In genomic region chr7:140212100-140212881, GRCh38 we compare ENCODE assay signal across 1 cellular context.
TF ChIP-seq lines count a peak whose summit lies in the region.

No MANE protein-coding gene starts in this region.

TF ChIP-seq in HepG2, 621 proteins besides CTCF, POLR2A, EP300 and RAD21 (continued from another document):
- TF ChIP-seq, protein P1, sequence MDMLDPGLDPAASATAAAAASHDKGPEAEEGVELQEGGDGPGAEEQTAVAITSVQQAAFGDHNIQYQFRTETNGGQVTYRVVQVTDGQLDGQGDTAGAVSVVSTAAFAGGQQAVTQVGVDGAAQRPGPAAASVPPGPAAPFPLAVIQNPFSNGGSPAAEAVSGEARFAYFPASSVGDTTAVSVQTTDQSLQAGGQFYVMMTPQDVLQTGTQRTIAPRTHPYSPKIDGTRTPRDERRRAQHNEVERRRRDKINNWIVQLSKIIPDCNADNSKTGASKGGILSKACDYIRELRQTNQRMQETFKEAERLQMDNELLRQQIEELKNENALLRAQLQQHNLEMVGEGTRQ (IDR thresholded peaks at IDR 0.05; ENCODE audit: low read depth, low read length): no peak
- TF ChIP-seq, protein P1 (CRISPR knock-in tag; IDR thresholded peaks at IDR 0.05; ENCODE audit: borderline replicate concordance): no peak
- TF ChIP-seq ZNF720 (CRISPR knock-in tag; IDR thresholded peaks at IDR 0.05): no peak
- no peak for TF ChIP-seq SP5 (CRISPR knock-in tag; IDR thresholded peaks at IDR 0.05; ENCODE audit: borderline replicate concordance, low read depth)
- TF ChIP-seq MAZ (IDR thresholded peaks at IDR 0.05; ENCODE audit: borderline replicate concordance, low read depth, low read length): no peak
- TF ChIP-seq MAZ (CRISPR knock-in tag; IDR thresholded peaks at IDR 0.05; ENCODE audit: low read depth): no peak
- no peak for TF ChIP-seq ZNF772 (CRISPR knock-in tag; IDR thresholded peaks at IDR 0.05)
- TF ChIP-seq FOSL2 (CRISPR knock-in tag; IDR thresholded peaks at IDR 0.05): peak; percentile 32
- no peak for TF ChIP-seq YEATS4 (CRISPR knock-in tag; IDR thresholded peaks at IDR 0.05; ENCODE audit: borderline replicate concordance)
- TF ChIP-seq ATF7 (IDR thresholded peaks at IDR 0.05): no peak
- no peak for TF ChIP-seq ATF7 (CRISPR knock-in tag; IDR thresholded peaks at IDR 0.05)
- peak; percentile 64 for TF ChIP-seq CREB1 (IDR thresholded peaks at IDR 0.05)
- no peak for TF ChIP-seq CREB1 (CRISPR knock-in tag; IDR thresholded peaks at IDR 0.05)
- no peak for TF ChIP-seq ZNF296 (CRISPR knock-in tag; conservative IDR thresholded peaks at IDR 0.05)
- no peak for TF ChIP-seq FOXO1 (CRISPR knock-in tag; IDR thresholded peaks at IDR 0.05)
- TF ChIP-seq ZNF660 (CRISPR knock-in tag; IDR thresholded peaks at IDR 0.05; ENCODE audit: borderline replicate concordance, low read depth): no peak
- no peak for TF ChIP-seq ZNF775 (CRISPR knock-in tag; IDR thresholded peaks at IDR 0.05; ENCODE audit: borderline replicate concordance)
